In the genomic region with DNA sequence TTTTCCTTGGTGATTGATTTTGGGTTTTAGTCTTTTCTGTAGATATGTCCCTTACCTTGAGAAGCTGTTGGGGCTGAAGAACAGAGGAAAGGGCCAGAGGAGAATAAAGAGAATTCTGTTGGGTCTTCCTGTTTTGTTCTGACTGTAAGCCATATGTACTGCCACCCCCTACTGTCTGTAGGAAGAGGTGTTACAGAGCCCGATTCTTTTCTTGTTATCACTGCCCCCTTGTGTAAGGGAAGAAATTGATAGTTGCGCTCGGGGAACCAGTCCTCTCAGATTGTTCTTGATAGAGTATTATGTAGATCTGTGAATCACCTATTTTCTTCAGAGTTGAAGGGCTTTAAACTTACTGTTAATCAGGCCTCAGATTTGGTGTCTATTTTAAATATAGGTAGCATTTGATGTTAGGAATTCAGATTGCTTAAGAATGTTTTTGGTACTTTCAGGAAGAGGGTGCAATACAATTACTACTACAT, we compare ENCODE assay signal across 8 cellular contexts. TPM values are rescaled to one million over a fixed set of nuclear protein-coding genes. Genes with fewer than 3 reads are reported as not detected.
DNase-seq lines count a peak whose midpoint lies in the region; ATAC-seq and TF ChIP-seq lines count a peak whose summit lies in the region.

No MANE protein-coding gene starts in this region.

- no peak overlapping the region for H3K27ac Mint-ChIP-seq in Calu3 (ENCODE audit: unreplicated experiment)

- H3K4me3 ChIP-seq in HUES64 (ENCODE audit: low read length) (peak overlapping the region; percentile 75; the same call in 1 of the 2 replicates), fibroblast of pulmonary artery (replicated peaks; ENCODE audit: low read depth, low read length) (peak overlapping the region; percentile 85), neutrophil (ENCODE audit: low read depth in 1 of 2, low read length in 1 of 2) (no peak overlapping the region), aorta (ENCODE audit: low read length in 2 of 2) (no peak overlapping the region)

- no peak overlapping the region for H3K9ac ChIP-seq in HUES64 (ENCODE audit: low read depth, low read length)

- H3K4me1 ChIP-seq in HUES64 (ENCODE audit: insufficient read depth, low read length) (peaks cover 23% of the 10 kb centered on the region), neutrophil (ENCODE audit: control insufficient read depth in 1 of 2, insufficient read depth in 1 of 2, low read depth in 1 of 2, low read length in 1 of 2) (peaks cover 26 to 31% of the 10 kb centered on the region in 2 experiments), aorta (ENCODE audit: control insufficient read depth in 1 of 2, insufficient read depth in 2 of 2, low read length in 2 of 2) (no peaks in the 10 kb centered on the region)

- H3K27me3 ChIP-seq in HUES64 (ENCODE audit: insufficient read depth, low read length), result peaks cover 29% of the 10 kb centered on the region
- peaks cover 5% of the 10 kb centered on the region for H3K27me3 ChIP-seq in neutrophil
- H3K27me3 ChIP-seq in aorta (ENCODE audit: control insufficient read depth in 1 of 2, insufficient read depth in 2 of 2, low read length in 1 of 2), result no peaks in the 10 kb centered on the region

- no peak overlapping the region for H3K4me3 Mint-ChIP-seq in Calu3 (ENCODE audit: low read depth, unreplicated experiment)

- TF ChIP-seq CTCF in Calu3 (IDR thresholded peaks at IDR 0.05; ENCODE audit: unreplicated experiment) (peak; percentile 68), fibroblast of pulmonary artery (IDR thresholded peaks at IDR 0.05; ENCODE audit: low read length, missing control alignments) (peak; percentile 98), neutrophil (IDR thresholded peaks at IDR 0.05) (peak; percentile 68)

- H3K27me3 Mint-ChIP-seq in Calu3 (ENCODE audit: unreplicated experiment), result no peaks in the 10 kb centered on the region

- intact Hi-C loops in Calu3 (cut with micrococcal nuclease; ENCODE audit: unreplicated experiment) (loop anchor here (1.0 to 10.0 kb wide), 5 partner anchors 74 to 296 kb away; no protein-coding TSS in a partner anchor), aorta (cut with DNase I) (loop anchor here in 1 of 2 donors (1.0 to 10.0 kb wide), 4 partner anchors 74 to 265 kb away; no protein-coding TSS in a partner anchor)

- DNase-seq in Calu3 (peak; percentile 61), NOMO-1 (lab: John Stamatoyannopoulos, UW; ENCODE audit: unreplicated experiment in 2 of 2) (peak; percentile 83 to 95), fibroblast of pulmonary artery (ENCODE audit: low read depth) (peak; percentile 93), aorta (no peak)
- DNase-seq in activated T-cell treated with anti-CD3 and anti-CD28 coated beads, Interleukin-2, amount 50 U/mL, for 48 hours, result peak; percentile 39 to 40

- no peaks in the 10 kb centered on the region for H3K9me3 Mint-ChIP-seq in Calu3 (ENCODE audit: low read depth, unreplicated experiment)

- H3K36me3 Mint-ChIP-seq in Calu3 (ENCODE audit: insufficient read depth, unreplicated experiment), result peaks cover 25% of the 10 kb centered on the region

- ATAC-seq in GM19467 (IDR thresholded peaks at IDR 0.05; ENCODE audit: unreplicated experiment) (peak; percentile 76), aorta (ENCODE audit: low FRiP score) (peak; percentile 76)

- H3K9me3 ChIP-seq in HUES64 (ENCODE audit: insufficient read depth, low read depth, low read length), result peaks cover 4% of the 10 kb centered on the region; the same call in 1 of the 2 replicates
- H3K9me3 ChIP-seq in neutrophil, result no peaks in the 10 kb centered on the region
- no peaks in the 10 kb centered on the region for H3K9me3 ChIP-seq in aorta (ENCODE audit: control insufficient read depth, low read length)

- no peak overlapping the region for H3K27ac ChIP-seq in HUES64 (ENCODE audit: low read depth, low read length)
- H3K27ac ChIP-seq in neutrophil, result peak overlapping the region; percentile 1
- no peak overlapping the region for H3K27ac ChIP-seq in aorta (ENCODE audit: low read depth in 1 of 2, low read length in 2 of 2)

- H3K36me3 ChIP-seq in HUES64 (ENCODE audit: insufficient read depth, low read length), result no peaks in the 10 kb centered on the region
- no peaks in the 10 kb centered on the region for H3K36me3 ChIP-seq in neutrophil
- H3K36me3 ChIP-seq in aorta (ENCODE audit: control insufficient read depth in 1 of 2, insufficient read depth in 2 of 2, low read length in 1 of 2), result peaks cover 0 to 2% of the 10 kb centered on the region in 2 donors

- peaks cover 19% of the 10 kb centered on the region for H3K4me1 Mint-ChIP-seq in Calu3 (ENCODE audit: low read depth, unreplicated experiment)

- BruUV-seq in Calu3 (replicated peaks; lab: Mats Ljungman, UMichigan), result no TSS peak

- 6% methylated on average over 3 of the region's 3 CpGs for WGBS in HUES64
- 2 to 3% methylated on average over 3 of the region's 3 CpGs for WGBS in aorta, 2 donors

- CTCF ChIA-PET in Calu3 (lab: Charles Lee), result interaction anchor here (0.6 kb wide), 1 partner anchor 115 kb away, joined by 3 read pairs; no protein-coding TSS in a partner anchor

RNA-seq across cellular contexts. Expression of gene TANC2, which starts 2.4 kb away (rescaled TPM):
- total RNA-seq in Calu3 (2022), result 29.9 and 32.7 TPM in 2 replicates
- polyA plus RNA-seq in HUES64 (2013, experiment 1 of 2), result 3.9 TPM
- polyA plus RNA-seq in HUES64 (2013, experiment 2 of 2), result 4.8 TPM
- 10 to 100 TPM; 40.5 to 60.7 TPM for total RNA-seq in aorta
- 10 to 100 TPM in 1 of 2 donors, 1 to 10 TPM in 1; 3.0 to 11.0 TPM for polyA plus RNA-seq in aorta

Comparison
In these comparisons a context has a peak if more than half of its experiments do, and no peak if none do; other contexts are left out.
1. DNase-seq: peak in Calu3 (single experiment), NOMO-1 (2 of 2), activated T-cell treated with anti-CD3 and anti-CD28 coated beads, Interleukin-2, amount 50 U/mL, for 48 hours (2 of 2) and fibroblast of pulmonary artery (single experiment); none in aorta (0 of 2).
2. H3K4me3 ChIP-seq: peak in HUES64 (single experiment) and fibroblast of pulmonary artery (single experiment); none in neutrophil (0 of 2) and aorta (0 of 2).
3. Peak in every context shown above with its lines, with median percentiles within 50 percentile points of each other: CTCF ChIP-seq.